8 cellular contexts compared by ENCODE assay signal in the genomic region with DNA sequence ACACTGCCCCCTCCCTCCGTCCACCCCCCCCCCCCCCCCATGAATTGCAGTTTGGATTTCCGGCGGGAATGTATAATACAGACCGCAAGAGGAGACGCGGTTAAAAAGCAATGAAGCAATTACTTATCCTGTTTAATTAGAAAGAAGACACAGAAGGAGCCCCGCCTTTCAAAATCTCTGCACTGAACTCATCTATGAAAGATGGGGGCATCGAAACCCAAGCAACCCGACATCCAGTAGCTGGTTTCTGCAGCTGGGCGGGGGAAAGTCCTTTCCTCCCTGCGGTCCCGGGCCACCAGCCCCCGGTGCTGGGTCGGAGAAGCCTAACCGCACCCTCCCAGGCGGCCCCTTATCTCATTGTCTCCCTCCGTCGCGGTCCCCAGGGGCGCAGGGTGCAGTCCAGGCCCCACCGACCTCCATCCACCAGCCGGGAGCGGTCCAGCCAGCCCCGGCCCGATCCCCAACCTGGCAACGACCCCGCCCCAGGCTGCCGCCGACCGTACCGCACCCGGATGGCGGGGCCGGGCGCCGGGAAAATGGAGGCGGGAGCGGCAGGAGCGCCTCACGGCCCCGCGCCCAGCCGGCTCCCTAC. TPM values are rescaled to one million over a fixed set of nuclear protein-coding genes. Genes with fewer than 3 reads are reported as not detected.
DNase-seq lines count a peak whose midpoint lies in the region; ATAC-seq, FAIRE-seq and TF ChIP-seq lines count a peak whose summit lies in the region.

No MANE protein-coding gene starts in this region.

- no peak for ATAC-seq in GM18870 (IDR thresholded peaks at IDR 0.05; ENCODE audit: unreplicated experiment)

- peak overlapping the region; percentile 83 for H3K4me2 ChIP-seq in DOHH2 (ENCODE audit: low read length)

- no peaks in the 10 kb centered on the region for H3F3A ChIP-seq in DOHH2 (ENCODE audit: control insufficient read depth, insufficient read depth)

- H3K9me2 ChIP-seq in DOHH2 (replicated peaks; ENCODE audit: control insufficient read depth, low read length): no peaks in the 10 kb centered on the region

- peaks cover 3% of the 10 kb centered on the region; the same call in 1 of the 2 replicates for H3K9me3 ChIP-seq in DOHH2 (ENCODE audit: control insufficient read depth, insufficient read depth, low read length)
- H3K9me3 ChIP-seq in prostate gland: no peaks in the 10 kb centered on the region

- DNase-seq in H7 (peak; percentile 38), NCI-H2171 (lab: John Stamatoyannopoulos, UW) (peak; percentile 3), germinal center (ENCODE audit: low spot score) (peak; percentile 40), prostate gland (ENCODE audit: low spot score) (peak; percentile 19), RCC 7860 (ENCODE audit: low spot score) (no peak)
- peak; percentile 21 for DNase-seq in activated T-helper 9 cell treated with anti-CD3 and anti-CD28 coated beads, Interleukin-2, amount 50 U/mL, for 16 hours (ENCODE audit: low read depth)

- WGBS in prostate gland: under 1% methylated on average over 28 of the region's 43 CpGs

- no peaks in the 10 kb centered on the region for H3K36me3 ChIP-seq in DOHH2 (ENCODE audit: control insufficient read depth, low read length)
- H3K36me3 ChIP-seq in H7 (replicated peaks; ENCODE audit: control insufficient read depth, insufficient read depth, low read length): no peaks in the 10 kb centered on the region
- H3K36me3 ChIP-seq in prostate gland: no peaks in the 10 kb centered on the region

- no peaks in the 10 kb centered on the region for H3K79me2 ChIP-seq in DOHH2 (ENCODE audit: control insufficient read depth, low read length)

- FAIRE-seq in RCC 7860 (lab: Jason Lieb, UNC): no peak

- H3K27me3 ChIP-seq in DOHH2 (ENCODE audit: control insufficient read depth, low read length): peaks cover 66% of the 10 kb centered on the region
- H3K27me3 ChIP-seq in H7 (ENCODE audit: control insufficient read depth, insufficient read depth, low read length): peaks cover 5% of the 10 kb centered on the region
- no peaks in the 10 kb centered on the region for H3K27me3 ChIP-seq in prostate gland (replicated peaks; ENCODE audit: insufficient read depth)

- H3K4me3 ChIP-seq in DOHH2 (ENCODE audit: low read length) (peak overlapping the region; percentile 73), H7 (ENCODE audit: insufficient read depth, low read depth, low read length) (peak overlapping the region; percentile 81), prostate gland (peak overlapping the region; percentile 90 to 94)

- no peak for TF ChIP-seq POLR2A in prostate gland (IDR thresholded peaks at IDR 0.05)

- H3K27ac ChIP-seq in DOHH2 (ENCODE audit: low read depth, low read length): no peak overlapping the region
- H3K27ac ChIP-seq in prostate gland: peak overlapping the region; percentile 93 to 94

- intact Hi-C loops in prostate gland (cut with DNase I): no loop called here

- no peaks in the 10 kb centered on the region for H4K20me1 ChIP-seq in DOHH2 (ENCODE audit: control insufficient read depth, insufficient read depth, low read depth, low read length)

- TF ChIP-seq CTCF in DOHH2 (IDR thresholded peaks at IDR 0.05; ENCODE audit: low read depth, low read length, poor library complexity, severe bottlenecking) (no peak), prostate gland (IDR thresholded peaks at IDR 0.05) (peak in 1 of 4 experiments; percentile 18)

- H3K4me1 ChIP-seq in DOHH2 (ENCODE audit: control insufficient read depth, low read length): peaks cover 8% of the 10 kb centered on the region
- no peaks in the 10 kb centered on the region for H3K4me1 ChIP-seq in prostate gland (replicated peaks)

RNA-seq across cellular contexts. Expression of a gene that starts 0.5 kb away (rescaled TPM):
- total RNA-seq in H7 (2014; rRNA removed; shearing (Covaris generic)): 4.9 and 9.0 TPM in 2 replicates
- total RNA-seq in prostate gland: 10 to 100 TPM; 27.6 to 35.0 TPM
